ENCODE assay signal across 15 cellular contexts in genomic region chr4:83138979-83139378, GRCh38. TPM values are rescaled to one million over a fixed set of nuclear protein-coding genes. Genes with fewer than 3 reads are reported as not detected.
A peak's percentile ranks its signal among the peaks of the same experiment; 100 is the strongest.
DNase-seq lines count a peak whose midpoint lies in the region; ATAC-seq and TF ChIP-seq lines count a peak whose summit lies in the region.
"Had no signal": no experiment of that assay in that cellular context is flagged by ENCODE, and none has a peak within 500 bp of the region (broad histone marks: within the 10 kb centered on the region; RNA-seq: fewer than 3 reads in every experiment).

No MANE protein-coding gene starts in this region.

- peaks cover 14% of the 10 kb centered on the region for H3K9me3 Mint-ChIP-seq in activated CD8-positive, alpha-beta memory T cell treated with anti-CD3 and anti-CD28 coated beads, Interleukin-2, amount 10 ng/mL, durations not matched to agents 7 days and 5 days (ENCODE audit: low read depth)
- H3K9me3 Mint-ChIP-seq in neural progenitor cell: peaks cover 10% of the 10 kb centered on the region

- H2AFZ ChIP-seq in hepatocyte (no peak overlapping the region), neural progenitor cell (replicated peaks) (no peak overlapping the region)

- H3K9me3 ChIP-seq in hepatocyte (ENCODE audit: low read depth): no peaks in the 10 kb centered on the region
- no peaks in the 10 kb centered on the region for H3K9me3 ChIP-seq in neural progenitor cell (ENCODE audit: low read depth)
- H3K9me3 ChIP-seq: adrenal gland had no signal

- H3K27ac ChIP-seq in hepatocyte: peak overlapping the region; percentile 56
- no peak overlapping the region for H3K27ac ChIP-seq in neural progenitor cell
- H3K27ac ChIP-seq: adrenal gland, esophagus squamous epithelium, left ventricle myocardium inferior, transverse colon had no signal

- no peaks in the 10 kb centered on the region for H3K79me2 ChIP-seq in hepatocyte
- no peaks in the 10 kb centered on the region for H3K79me2 ChIP-seq in neural progenitor cell (ENCODE audit: low read depth)

- peak; percentile 99 for ATAC-seq in activated CD8-positive, alpha-beta memory T cell treated with anti-CD3 and anti-CD28 coated beads, Interleukin-2, amount 10 ng/mL, durations not matched to agents 7 days and 5 days
- peak; percentile 91 for ATAC-seq in stimulated activated naive CD8-positive, alpha-beta T cell treated with anti-CD3 and anti-CD28 coated beads, Interleukin-15, Interleukin-2, amounts not matched to agents 100 U/mL and 50 U/mL, for 24 hours
- no peak for ATAC-seq in GM19328 (IDR thresholded peaks at IDR 0.05; ENCODE audit: unreplicated experiment)

- peak; percentile 86 for DNase-seq in activated CD8-positive, alpha-beta memory T cell treated with anti-CD3 and anti-CD28 coated beads, Interleukin-2, amount 10 ng/mL, durations not matched to agents 7 days and 5 days
- no peak for DNase-seq in activated CD8-positive, alpha-beta memory T cell treated with anti-CD3 and anti-CD28 coated beads for 24 hours
- DNase-seq in OCI-M1 (lab: John Stamatoyannopoulos, UW) (peak; percentile 57), hepatocyte (ENCODE audit: low spot score) (no peak), neural progenitor cell (ENCODE audit: low spot score) (no peak), D341Med (ENCODE audit: low spot score) (no peak)
- peak; percentile 53 for DNase-seq in stimulated activated naive CD8-positive, alpha-beta T cell treated with anti-CD3 and anti-CD28 coated beads, Interleukin-15, Interleukin-2, amounts not matched to agents 100 U/mL and 50 U/mL, for 24 hours
- DNase-seq: activated CD4-positive, CD25-positive, alpha-beta regulatory T cell treated with anti-CD3 and anti-CD28 coated beads, Interleukin-2, amount 50 U/mL, for 72 hours; adrenal gland; esophagus squamous epithelium; hypothalamus; left ventricle myocardium inferior; NCI-H226 had no signal

- no peaks in the 10 kb centered on the region for H3K27me3 Mint-ChIP-seq in activated CD8-positive, alpha-beta memory T cell treated with anti-CD3 and anti-CD28 coated beads, Interleukin-2, amount 10 ng/mL, durations not matched to agents 7 days and 5 days
- H3K27me3 Mint-ChIP-seq in neural progenitor cell (ENCODE audit: insufficient read depth, low read depth): peaks cover 3% of the 10 kb centered on the region

- peak overlapping the region; percentile 84 for H3K27ac Mint-ChIP-seq in activated CD8-positive, alpha-beta memory T cell treated with anti-CD3 and anti-CD28 coated beads, Interleukin-2, amount 10 ng/mL, durations not matched to agents 7 days and 5 days
- no peak overlapping the region for H3K27ac Mint-ChIP-seq in neural progenitor cell

- no peaks in the 10 kb centered on the region for H3K36me3 ChIP-seq in hepatocyte (replicated peaks; ENCODE audit: insufficient read depth, low read depth)
- H3K36me3 ChIP-seq in neural progenitor cell: no peaks in the 10 kb centered on the region
- H3K36me3 ChIP-seq: adrenal gland, esophagus squamous epithelium, left ventricle myocardium inferior, transverse colon had no signal

- H3F3A ChIP-seq in neural progenitor cell (ENCODE audit: low read depth): no peaks in the 10 kb centered on the region

- peaks cover 36% of the 10 kb centered on the region for H3K36me3 Mint-ChIP-seq in activated CD8-positive, alpha-beta memory T cell treated with anti-CD3 and anti-CD28 coated beads, Interleukin-2, amount 10 ng/mL, durations not matched to agents 7 days and 5 days
- H3K36me3 Mint-ChIP-seq in neural progenitor cell: peaks cover 2% of the 10 kb centered on the region

- H3K4me1 Mint-ChIP-seq in activated CD8-positive, alpha-beta memory T cell treated with anti-CD3 and anti-CD28 coated beads, Interleukin-2, amount 10 ng/mL, durations not matched to agents 7 days and 5 days: peaks cover 26% of the 10 kb centered on the region
- no peaks in the 10 kb centered on the region for H3K4me1 Mint-ChIP-seq in neural progenitor cell

- no peak overlapping the region for H3K4me3 ChIP-seq in hepatocyte
- no peak overlapping the region for H3K4me3 ChIP-seq in neural progenitor cell
- H3K4me3 ChIP-seq: adrenal gland, esophagus squamous epithelium, left ventricle myocardium inferior, transverse colon had no signal

- CTCF ChIA-PET in activated CD8-positive, alpha-beta memory T cell treated with anti-CD3 and anti-CD28 coated beads, Interleukin-2, amount 10 ng/mL, durations not matched to agents 7 days and 5 days (lab: Charles Lee): interaction anchor here (0.9 to 2.3 kb wide), 5 partner anchors 9 to 79 kb away, joined by 3 to 10 read pairs (median 5); no protein-coding TSS in a partner anchor

- 88% methylated on average over 4 of the region's 4 CpGs for WGBS in hepatocyte (ENCODE audit: low lambda C conversion rate, missing lambda C conversion rate)

- no peaks in the 10 kb centered on the region for H3K4me1 ChIP-seq in hepatocyte (ENCODE audit: insufficient read depth)
- H3K4me1 ChIP-seq in neural progenitor cell: no peaks in the 10 kb centered on the region
- H3K4me1 ChIP-seq: adrenal gland, esophagus squamous epithelium, left ventricle myocardium inferior, transverse colon had no signal

- no peak for TF ChIP-seq CTCF in hepatocyte (IDR thresholded peaks at IDR 0.05; ENCODE audit: poor library complexity)
- no peak for TF ChIP-seq CTCF in neural progenitor cell (IDR thresholded peaks at IDR 0.05)

- H3K9ac ChIP-seq in neural progenitor cell: no peak overlapping the region

- H3K27me3 ChIP-seq in hepatocyte: no peaks in the 10 kb centered on the region
- no peaks in the 10 kb centered on the region for H3K27me3 ChIP-seq in neural progenitor cell
- H3K27me3 ChIP-seq: adrenal gland, esophagus squamous epithelium, transverse colon had no signal

- H4K20me1 ChIP-seq in hepatocyte (ENCODE audit: insufficient read depth, poor library complexity, severe bottlenecking): no peaks in the 10 kb centered on the region
- H4K20me1 ChIP-seq in neural progenitor cell (ENCODE audit: low read depth): no peaks in the 10 kb centered on the region

- no peak overlapping the region for H3K4me3 Mint-ChIP-seq in activated CD8-positive, alpha-beta memory T cell treated with anti-CD3 and anti-CD28 coated beads, Interleukin-2, amount 10 ng/mL, durations not matched to agents 7 days and 5 days
- H3K4me3 Mint-ChIP-seq in neural progenitor cell: no peak overlapping the region

- no peaks in the 10 kb centered on the region for H3K9me2 ChIP-seq in hepatocyte (replicated peaks; ENCODE audit: insufficient read depth)

- H3K4me2 ChIP-seq in hepatocyte (no peak overlapping the region), neural progenitor cell (no peak overlapping the region)

RNA-seq across cellular contexts. Expression of gene PLAC8, which starts 24.4 kb away (rescaled TPM):
- 10 to 100 TPM; 23.3 to 44.2 TPM for total RNA-seq in activated CD8-positive, alpha-beta memory T cell treated with anti-CD3 and anti-CD28 coated beads, Interleukin-2, amount 10 ng/mL, durations not matched to agents 7 days and 5 days
- total RNA-seq in hepatocyte (16.6 and 24.4 TPM in 2 replicates), neural progenitor cell (ENCODE audit: low replicate concordance) (0.15 TPM in 1 of 2 replicates, not detected in the other)
- 6.9 and 14.2 TPM in 2 replicates for polyA plus RNA-seq in hepatocyte

Comparison
In these comparisons a context has a peak if more than half of its experiments do, and no peak if none do; other contexts are left out.
1. DNase-seq: peak in activated CD8-positive, alpha-beta memory T cell treated with anti-CD3 and anti-CD28 coated beads, Interleukin-2, amount 10 ng/mL, durations not matched to agents 7 days and 5 days (single experiment), OCI-M1 (single experiment) and stimulated activated naive CD8-positive, alpha-beta T cell treated with anti-CD3 and anti-CD28 coated beads, Interleukin-15, Interleukin-2, amounts not matched to agents 100 U/mL and 50 U/mL, for 24 hours (single experiment); none in activated CD8-positive, alpha-beta memory T cell treated with anti-CD3 and anti-CD28 coated beads for 24 hours (single experiment), hepatocyte (single experiment), neural progenitor cell (single experiment) and D341Med (single experiment).
2. RNA of gene PLAC8, which starts 24.4 kb away (total RNA-seq): 23.3 to 44.2 TPM in activated CD8-positive, alpha-beta memory T cell treated with anti-CD3 and anti-CD28 coated beads, Interleukin-2, amount 10 ng/mL, durations not matched to agents 7 days and 5 days and 16.6 to 24.4 TPM in hepatocyte; 0.15 TPM in neural progenitor cell; every median in the first group is over 10 times any median in the second.